8 cellular contexts compared by ENCODE assay signal in genomic region chr13:49967456-49967855, GRCh38.
"Had no signal": no experiment of that assay in that cellular context is flagged by ENCODE, and none has a peak within 500 bp of the region (broad histone marks: within the 10 kb centered on the region; RNA-seq: fewer than 3 reads in every experiment).

No MANE protein-coding gene starts in this region.

- FAIRE-seq: G401.6, GM12878, GM12891, GM12892, GM18507, GM19239 had no signal

- H3K4me3 ChIP-seq: GM12878 had no signal

- DNase-seq: GDM1, GF-D8 had no signal

- ATAC-seq: GM12878 had no signal
